In the genomic region with DNA sequence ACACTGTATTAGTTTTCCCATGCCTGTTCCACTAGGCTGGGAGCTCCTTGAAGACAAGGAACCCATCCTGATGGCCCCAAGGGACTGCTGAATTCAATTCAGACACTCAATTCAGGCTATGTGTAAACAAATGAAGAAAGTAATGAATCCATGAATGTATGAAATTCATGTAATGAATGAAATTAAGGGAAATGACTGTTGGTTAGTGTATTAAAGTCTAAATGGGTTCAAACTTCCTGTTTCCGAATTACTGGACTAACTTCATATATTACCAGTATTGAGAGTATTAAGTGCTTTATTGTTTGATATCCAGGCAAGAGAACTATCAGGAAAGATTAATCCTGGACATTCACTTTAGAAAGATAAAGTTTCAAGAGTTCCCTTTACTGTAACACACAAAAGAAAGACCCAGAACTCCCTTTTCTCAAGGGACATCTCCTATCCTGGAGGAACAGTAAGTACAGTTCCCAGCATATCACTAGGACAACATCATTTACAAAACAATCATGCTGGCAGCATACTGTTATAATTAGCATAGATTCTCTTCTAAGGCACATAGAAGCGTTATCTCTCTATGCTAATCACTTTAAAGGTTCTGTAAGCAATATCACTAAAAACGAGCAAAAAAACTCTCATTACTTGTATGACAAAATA, we compare ENCODE assay signal across 1 cellular context.
TF ChIP-seq lines count a peak whose summit lies in the region.

No MANE protein-coding gene starts in this region.

TF ChIP-seq in GM12878, 131 proteins besides CTCF, POLR2A, EP300 and RAD21:
- no peak for TF ChIP-seq RAD51 (IDR thresholded peaks at IDR 0.05)
- no peak for TF ChIP-seq IRF4 (IDR thresholded peaks at IDR 0.05; ENCODE audit: low read depth, low read length)
- TF ChIP-seq SMARCA5 (IDR thresholded peaks at IDR 0.05), result no peak
- TF ChIP-seq CREB1 (IDR thresholded peaks at IDR 0.05; ENCODE audit: low read depth), result no peak
- TF ChIP-seq MEF2A (IDR thresholded peaks at IDR 0.05; ENCODE audit: insufficient read depth, low read depth, low read length), result no peak
- TF ChIP-seq, protein P1, sequence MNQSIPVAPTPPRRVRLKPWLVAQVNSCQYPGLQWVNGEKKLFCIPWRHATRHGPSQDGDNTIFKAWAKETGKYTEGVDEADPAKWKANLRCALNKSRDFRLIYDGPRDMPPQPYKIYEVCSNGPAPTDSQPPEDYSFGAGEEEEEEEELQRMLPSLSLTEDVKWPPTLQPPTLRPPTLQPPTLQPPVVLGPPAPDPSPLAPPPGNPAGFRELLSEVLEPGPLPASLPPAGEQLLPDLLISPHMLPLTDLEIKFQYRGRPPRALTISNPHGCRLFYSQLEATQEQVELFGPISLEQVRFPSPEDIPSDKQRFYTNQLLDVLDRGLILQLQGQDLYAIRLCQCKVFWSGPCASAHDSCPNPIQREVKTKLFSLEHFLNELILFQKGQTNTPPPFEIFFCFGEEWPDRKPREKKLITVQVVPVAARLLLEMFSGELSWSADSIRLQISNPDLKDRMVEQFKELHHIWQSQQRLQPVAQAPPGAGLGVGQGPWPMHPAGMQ (IDR thresholded peaks at IDR 0.05; ENCODE audit: borderline replicate concordance), result no peak
- TF ChIP-seq KLF5 (IDR thresholded peaks at IDR 0.05; ENCODE audit: partially characterized antibody), result no peak
